ENCODE assay signal across 8 cellular contexts in genomic region chr16:1363501-1364041, GRCh38. TPM values are rescaled to one million over a fixed set of nuclear protein-coding genes. Genes with fewer than 3 reads are reported as not detected.
DNase-seq lines count a peak whose midpoint lies in the region; ATAC-seq and TF ChIP-seq lines count a peak whose summit lies in the region.

No MANE protein-coding gene starts in this region.

- H3K9me3 ChIP-seq in Panc1 (ENCODE audit: control insufficient read depth, insufficient read depth, low read depth, low read length), result no peaks in the 10 kb centered on the region

- no peaks in the 10 kb centered on the region for H3K27me3 Mint-ChIP-seq in activated T-helper 2 cell treated with anti-CD3 and anti-CD28 coated beads, Interferon-gamma antibody, Interleukin-2, Interleukin-4, amounts not matched to agents 10 μg/mL and 5 μg/mL and 100 μg/mL, durations not matched to agents 14 hours and 24 hours and 36 hours (ENCODE audit: low read depth)

- POLR2A ChIA-PET in Panc1 (lab: Charles Lee), result interaction anchor here (0.6 kb wide), 1 partner anchor 201 kb away, joined by 4 read pairs; no protein-coding TSS in a partner anchor

- no peak overlapping the region for H3K27ac Mint-ChIP-seq in activated T-helper 2 cell treated with anti-CD3 and anti-CD28 coated beads, Interferon-gamma antibody, Interleukin-2, Interleukin-4, amounts not matched to agents 10 μg/mL and 5 μg/mL and 100 μg/mL, durations not matched to agents 14 hours and 24 hours and 36 hours

- no peaks in the 10 kb centered on the region for H3K27me3 ChIP-seq in Panc1 (ENCODE audit: control insufficient read depth, insufficient read depth, low read length)

- intact Hi-C loops in Panc1 (cut with micrococcal nuclease; ENCODE audit: unreplicated experiment), result no loop called here
- intact Hi-C loops in activated T-helper 2 cell treated with anti-CD3 and anti-CD28 coated beads, Interferon-gamma antibody, Interleukin-2, Interleukin-4, amounts not matched to agents 10 μg/mL and 5 μg/mL and 100 μg/mL, durations not matched to agents 14 hours and 24 hours and 36 hours (cut with micrococcal nuclease), result no loop called here

- in situ Hi-C loops in Panc1 (cut with HindIII; ENCODE audit: low pct_unique_long_range_greater_than_20kb, low sequenced_read_pairs), result no loop called here

- CTCF ChIA-PET in Panc1 (lab: Charles Lee), result interaction anchor here (0.6 to 1.4 kb wide), 4 partner anchors 13 to 692 kb away, joined by 3 to 6 read pairs (median 4); no protein-coding TSS in a partner anchor

- DNase-seq in AG10803 (ENCODE audit: low read depth), result peak; percentile 21
- peak; percentile 91 for DNase-seq in GM20000 (ENCODE audit: low spot score)
- no peak for DNase-seq in Panc1 (ENCODE audit: low read depth, low spot score)
- peak; percentile 59 for DNase-seq in activated T-helper 2 cell treated with anti-CD3 and anti-CD28 coated beads, Interferon-gamma antibody, Interleukin-2, Interleukin-4, amounts not matched to agents 10 μg/mL and 5 μg/mL and 100 μg/mL, durations not matched to agents 14 hours and 24 hours and 36 hours (ENCODE audit: low spot score)
- DNase-seq in germinal center (ENCODE audit: low spot score), result peak; percentile 83
- no peak for DNase-seq in retinal pigment epithelial cell (ENCODE audit: low read depth)
- no peak for DNase-seq in A172 (ENCODE audit: low spot score)
- no peak for DNase-seq in H4 (ENCODE audit: low spot score)

- TF ChIP-seq CTCF in AG10803 (conservative IDR thresholded peaks at IDR 0.05; ENCODE audit: low read length) (peak; percentile 55), GM20000 (IDR thresholded peaks at IDR 0.05; ENCODE audit: extremely low read depth, missing control alignments) (peak; percentile 75), Panc1 (IDR thresholded peaks at IDR 0.05) (peak; percentile 98), retinal pigment epithelial cell (conservative IDR thresholded peaks at IDR 0.05; ENCODE audit: low read depth, low read length) (peak; percentile 85)

- peaks cover 6% of the 10 kb centered on the region for H3K36me3 ChIP-seq in Panc1 (ENCODE audit: control insufficient read depth, insufficient read depth, low read length)

- H3K4me3 ChIP-seq in AG10803 (ENCODE audit: low read length) (no peak overlapping the region), Panc1 (ENCODE audit: low read depth in 2 of 2, low read length in 2 of 2) (no peak overlapping the region), retinal pigment epithelial cell (ENCODE audit: low read length) (no peak overlapping the region)

- H3K9me3 Mint-ChIP-seq in activated T-helper 2 cell treated with anti-CD3 and anti-CD28 coated beads, Interferon-gamma antibody, Interleukin-2, Interleukin-4, amounts not matched to agents 10 μg/mL and 5 μg/mL and 100 μg/mL, durations not matched to agents 14 hours and 24 hours and 36 hours, result no peaks in the 10 kb centered on the region

- H3K4me1 Mint-ChIP-seq in activated T-helper 2 cell treated with anti-CD3 and anti-CD28 coated beads, Interferon-gamma antibody, Interleukin-2, Interleukin-4, amounts not matched to agents 10 μg/mL and 5 μg/mL and 100 μg/mL, durations not matched to agents 14 hours and 24 hours and 36 hours (ENCODE audit: low read depth), result no peaks in the 10 kb centered on the region

- ATAC-seq in Panc1, result peak; percentile 91

- no TSS peak for BruUV-seq in Panc1 (replicated peaks; lab: Mats Ljungman, UMichigan)

- H3K4me1 ChIP-seq in Panc1 (ENCODE audit: control insufficient read depth, insufficient read depth, low read length), result peaks cover 4% of the 10 kb centered on the region; the same call in 1 of the 2 replicates

- H3K36me3 Mint-ChIP-seq in activated T-helper 2 cell treated with anti-CD3 and anti-CD28 coated beads, Interferon-gamma antibody, Interleukin-2, Interleukin-4, amounts not matched to agents 10 μg/mL and 5 μg/mL and 100 μg/mL, durations not matched to agents 14 hours and 24 hours and 36 hours (ENCODE audit: low read depth), result peaks cover 30% of the 10 kb centered on the region

- H3K4me3 Mint-ChIP-seq in activated T-helper 2 cell treated with anti-CD3 and anti-CD28 coated beads, Interferon-gamma antibody, Interleukin-2, Interleukin-4, amounts not matched to agents 10 μg/mL and 5 μg/mL and 100 μg/mL, durations not matched to agents 14 hours and 24 hours and 36 hours (ENCODE audit: low read depth), result no peak overlapping the region

- no peak overlapping the region for H3K27ac ChIP-seq in Panc1 (ENCODE audit: low read length)

RNA-seq across cellular contexts. Expression of gene GNPTG, which starts 11.8 kb away (rescaled TPM):
- total RNA-seq in Panc1 (2021; ENCODE audit: unreplicated experiment), result 62.5 TPM
- 83.3 TPM for polyA plus RNA-seq in Panc1 (2012; ENCODE audit: insufficient read length)
- 21.3 and 24.1 TPM in 2 replicates for total RNA-seq in activated T-helper 2 cell treated with anti-CD3 and anti-CD28 coated beads, Interferon-gamma antibody, Interleukin-2, Interleukin-4, amounts not matched to agents 10 μg/mL and 5 μg/mL and 100 μg/mL, durations not matched to agents 14 hours and 24 hours and 36 hours
- 45.8 and 61.0 TPM in 2 replicates for total RNA-seq in A172 (2014; rRNA removed; shearing (Covaris generic))
- total RNA-seq in H4 (2014; rRNA removed; shearing (Covaris generic)), result 27.9 and 37.1 TPM in 2 replicates

RNA-seq across cellular contexts. Expression of gene TSR3, which starts 11.9 kb away (rescaled TPM):
- total RNA-seq in Panc1 (2021; ENCODE audit: unreplicated experiment), result 89.7 TPM
- polyA plus RNA-seq in Panc1 (2012; ENCODE audit: insufficient read length), result 149 TPM
- 64.1 and 72.9 TPM in 2 replicates for total RNA-seq in activated T-helper 2 cell treated with anti-CD3 and anti-CD28 coated beads, Interferon-gamma antibody, Interleukin-2, Interleukin-4, amounts not matched to agents 10 μg/mL and 5 μg/mL and 100 μg/mL, durations not matched to agents 14 hours and 24 hours and 36 hours
- total RNA-seq in A172 (2014; rRNA removed; shearing (Covaris generic)), result 179 TPM in 2 replicates
- 41.5 and 53.8 TPM in 2 replicates for total RNA-seq in H4 (2014; rRNA removed; shearing (Covaris generic))

RNA-seq across cellular contexts. Expression of gene BAIAP3, which starts 30.1 kb away (rescaled TPM):
- total RNA-seq in Panc1 (2021; ENCODE audit: unreplicated experiment), result 9.4 TPM
- polyA plus RNA-seq in Panc1 (2012; ENCODE audit: insufficient read length), result 8.2 TPM
- total RNA-seq in activated T-helper 2 cell treated with anti-CD3 and anti-CD28 coated beads, Interferon-gamma antibody, Interleukin-2, Interleukin-4, amounts not matched to agents 10 μg/mL and 5 μg/mL and 100 μg/mL, durations not matched to agents 14 hours and 24 hours and 36 hours, result 0.21 and 0.32 TPM in 2 replicates
- 2.4 and 10.3 TPM in 2 replicates for total RNA-seq in A172 (2014; rRNA removed; shearing (Covaris generic))
- total RNA-seq in H4 (2014; rRNA removed; shearing (Covaris generic)), result 0.06 and 1.3 TPM in 2 replicates

RNA-seq across cellular contexts. Expression of gene UNKL, which starts 50.9 kb away (rescaled TPM):
- 26.6 TPM for total RNA-seq in Panc1 (2021; ENCODE audit: unreplicated experiment)
- polyA plus RNA-seq in Panc1 (2012; ENCODE audit: insufficient read length), result 20.9 TPM
- 36.3 and 44.6 TPM in 2 replicates for total RNA-seq in activated T-helper 2 cell treated with anti-CD3 and anti-CD28 coated beads, Interferon-gamma antibody, Interleukin-2, Interleukin-4, amounts not matched to agents 10 μg/mL and 5 μg/mL and 100 μg/mL, durations not matched to agents 14 hours and 24 hours and 36 hours
- 25.5 and 31.6 TPM in 2 replicates for total RNA-seq in A172 (2014; rRNA removed; shearing (Covaris generic))
- total RNA-seq in H4 (2014; rRNA removed; shearing (Covaris generic)), result 12.4 and 14.4 TPM in 2 replicates

RNA-seq across cellular contexts. Expression of gene UBE2I, which starts 54.1 kb away (rescaled TPM):
- total RNA-seq in Panc1 (2021; ENCODE audit: unreplicated experiment), result 198 TPM
- polyA plus RNA-seq in Panc1 (2012; ENCODE audit: insufficient read length), result 166 TPM
- total RNA-seq in activated T-helper 2 cell treated with anti-CD3 and anti-CD28 coated beads, Interferon-gamma antibody, Interleukin-2, Interleukin-4, amounts not matched to agents 10 μg/mL and 5 μg/mL and 100 μg/mL, durations not matched to agents 14 hours and 24 hours and 36 hours, result 264 and 265 TPM in 2 replicates
- 102 and 117 TPM in 2 replicates for total RNA-seq in A172 (2014; rRNA removed; shearing (Covaris generic))
- 77.4 and 121 TPM in 2 replicates for total RNA-seq in H4 (2014; rRNA removed; shearing (Covaris generic))

Comparison
In these comparisons a context has a peak if more than half of its experiments do, and no peak if none do; other contexts are left out.
1. DNase-seq: peak in AG10803 (single experiment), GM20000 (single experiment), activated T-helper 2 cell treated with anti-CD3 and anti-CD28 coated beads, Interferon-gamma antibody, Interleukin-2, Interleukin-4, amounts not matched to agents 10 μg/mL and 5 μg/mL and 100 μg/mL, durations not matched to agents 14 hours and 24 hours and 36 hours (single experiment) and germinal center (single experiment); none in Panc1 (single experiment), retinal pigment epithelial cell (single experiment), A172 (single experiment) and H4 (single experiment).
2. Peak in every context shown above with its lines, with median percentiles within 50 percentile points of each other: CTCF ChIP-seq.